Comparison of ENCODE assay signal across 24 cellular contexts in genomic region chr7:46150721-46151120, GRCh38.
"Had no signal": no experiment of that assay in that cellular context is flagged by ENCODE, and none has a peak within 500 bp of the region (broad histone marks: within the 10 kb centered on the region; RNA-seq: fewer than 3 reads in every experiment).

No MANE protein-coding gene starts in this region.

- H3K9ac ChIP-seq: parathyroid adenoma had no signal

- H3K9me3 ChIP-seq: ascending aorta, heart left ventricle, left lung, psoas muscle, right atrium auricular region, tibial nerve had no signal

- ATAC-seq: activated CD4-positive, CD25-positive, alpha-beta regulatory T cell treated with anti-CD3 and anti-CD28 coated beads, Interleukin-2, amount 50 U/mL, for 24 hours; foreskin keratinocyte; heart left ventricle; left lung; naive thymus-derived CD4-positive, alpha-beta T cell; psoas muscle had no signal

- H3K4me1 ChIP-seq: adrenal gland, left lung, parathyroid adenoma, psoas muscle, right atrium auricular region, tibial nerve had no signal

- H3K27me3 Mint-ChIP-seq: activated naive CD8-positive, alpha-beta T cell had no signal

- H3K36me3 ChIP-seq: adrenal gland, ascending aorta, brain microvascular endothelial cell, heart left ventricle, left lung, right atrium auricular region, tibial nerve, WERI-Rb-1 had no signal

- DNase-seq: activated CD4-positive, alpha-beta T cell treated with anti-CD3 and anti-CD28 coated beads for 48 hours; activated CD4-positive, alpha-beta T cell treated with anti-CD3 and anti-CD28 coated beads, Interleukin-2, amount 50 U/mL, for 48 hours; activated CD8-positive, alpha-beta memory T cell treated with anti-CD3 and anti-CD28 coated beads for 24 hours; activated effector memory CD4-positive, alpha-beta T cell treated with Interleukin-2 at 50 U/mL for 16 hours; activated naive CD4-positive, alpha-beta T cell treated with Interleukin-2 at 50 U/mL for 16 hours; adrenal gland; brain microvascular endothelial cell; caudate nucleus; foreskin keratinocyte; heart left ventricle; left lung; naive thymus-derived CD4-positive, alpha-beta T cell; psoas muscle; stimulated activated naive CD4-positive, alpha-beta T cell; T-helper 9 cell; WERI-Rb-1 had no signal

- H3K4me3 ChIP-seq: adrenal gland, ascending aorta, heart left ventricle, left lung, lung, psoas muscle, right atrium auricular region, tibial nerve had no signal

- H3K27me3 ChIP-seq: adrenal gland, ascending aorta, brain microvascular endothelial cell, foreskin keratinocyte, heart left ventricle, left lung, right atrium auricular region, tibial nerve had no signal

- H3K27ac ChIP-seq: adrenal gland, ascending aorta, brain microvascular endothelial cell, foreskin keratinocyte, heart left ventricle, left lung, parathyroid adenoma, psoas muscle, right atrium auricular region, tibial nerve, WERI-Rb-1 had no signal

- H3K4me3 Mint-ChIP-seq: activated naive CD8-positive, alpha-beta T cell; naive thymus-derived CD4-positive, alpha-beta T cell; T-helper 1 cell treated with Interleukin-12 subunit alpha and Interleukin-12 subunit beta and Interleukin-4 antibody, amounts not matched to agents 30 μg/mL and 1 μg/mL, for 36 hours had no signal

- H3K9me3 Mint-ChIP-seq: T-helper 1 cell treated with Interleukin-12 subunit alpha and Interleukin-12 subunit beta and Interleukin-4 antibody, amounts not matched to agents 30 μg/mL and 1 μg/mL, for 36 hours had no signal

- H3K36me3 Mint-ChIP-seq: activated naive CD8-positive, alpha-beta T cell; naive thymus-derived CD4-positive, alpha-beta T cell had no signal

- H3K27ac Mint-ChIP-seq: activated naive CD8-positive, alpha-beta T cell; naive thymus-derived CD4-positive, alpha-beta T cell; T-helper 1 cell treated with Interleukin-12 subunit alpha and Interleukin-12 subunit beta and Interleukin-4 antibody, amounts not matched to agents 30 μg/mL and 1 μg/mL, for 36 hours had no signal
